In the genomic region with DNA sequence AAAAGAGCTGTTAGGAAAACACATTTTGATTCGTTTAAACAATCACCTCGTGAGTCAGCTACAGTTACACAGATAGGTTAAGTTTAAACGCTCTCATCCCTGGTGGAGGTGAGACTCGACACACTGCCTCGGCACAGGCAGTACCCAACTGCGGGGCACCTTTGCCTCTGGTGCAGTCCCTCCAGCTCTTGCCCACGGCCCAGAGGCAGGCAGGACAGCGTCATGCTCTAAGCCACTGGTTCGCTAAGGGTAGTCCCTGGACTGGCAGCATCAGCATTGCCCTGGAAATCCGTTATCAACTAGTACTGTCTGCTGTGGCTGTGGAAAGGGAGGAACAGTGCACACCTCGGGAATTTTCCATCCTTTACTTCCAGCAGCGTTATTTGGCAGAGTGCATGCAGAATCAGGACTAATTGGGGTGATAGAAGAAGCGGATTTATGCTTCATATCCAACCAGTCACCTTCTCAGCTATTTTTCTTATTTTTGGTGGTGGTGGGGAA, we compare ENCODE assay signal across 3 cellular contexts.
TF ChIP-seq lines count a peak whose summit lies in the region.

No MANE protein-coding gene starts in this region.

TF ChIP-seq in HEK293, 187 proteins besides CTCF, POLR2A, EP300 and RAD21:
- TF ChIP-seq ZBTB17 (tag by site-specific recombination; IDR thresholded peaks at IDR 0.05) (peak; percentile 62), ZNF23 (tag by site-specific recombination; IDR thresholded peaks at IDR 0.05; ENCODE audit: borderline replicate concordance) (peak; percentile 85; the same call in 1 of the 2 replicates), SETDB1 (IDR thresholded peaks at IDR 0.05; ENCODE audit: insufficient read length, low read length) (peak; percentile 50), ZNF530 (tag by site-specific recombination; IDR thresholded peaks at IDR 0.05; ENCODE audit: low read depth) (no peak)

TF ChIP-seq in GM12878, 131 proteins besides CTCF, POLR2A, EP300 and RAD21:
- TF ChIP-seq SIX5 (IDR thresholded peaks at IDR 0.05; ENCODE audit: low read depth, low read length, severe bottlenecking) (no peak), MTA3 (IDR thresholded peaks at IDR 0.05; ENCODE audit: borderline replicate concordance, low read length) (no peak), EGR1 (IDR thresholded peaks at IDR 0.05; ENCODE audit: borderline replicate concordance in 1 of 2, low read depth in 2 of 2, low read length in 2 of 2) (no peak), RUNX3 (IDR thresholded peaks at IDR 0.05; ENCODE audit: low read length) (no peak), GABPA (IDR thresholded peaks at IDR 0.05; ENCODE audit: low read depth) (no peak), FOXK2 (IDR thresholded peaks at IDR 0.05) (no peak)
- TF ChIP-seq, protein P1, sequence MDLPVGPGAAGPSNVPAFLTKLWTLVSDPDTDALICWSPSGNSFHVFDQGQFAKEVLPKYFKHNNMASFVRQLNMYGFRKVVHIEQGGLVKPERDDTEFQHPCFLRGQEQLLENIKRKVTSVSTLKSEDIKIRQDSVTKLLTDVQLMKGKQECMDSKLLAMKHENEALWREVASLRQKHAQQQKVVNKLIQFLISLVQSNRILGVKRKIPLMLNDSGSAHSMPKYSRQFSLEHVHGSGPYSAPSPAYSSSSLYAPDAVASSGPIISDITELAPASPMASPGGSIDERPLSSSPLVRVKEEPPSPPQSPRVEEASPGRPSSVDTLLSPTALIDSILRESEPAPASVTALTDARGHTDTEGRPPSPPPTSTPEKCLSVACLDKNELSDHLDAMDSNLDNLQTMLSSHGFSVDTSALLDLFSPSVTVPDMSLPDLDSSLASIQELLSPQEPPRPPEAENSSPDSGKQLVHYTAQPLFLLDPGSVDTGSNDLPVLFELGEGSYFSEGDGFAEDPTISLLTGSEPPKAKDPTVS (IDR thresholded peaks at IDR 0.05; ENCODE audit: low read depth, low read length) = no peak
- TF ChIP-seq, protein P2, sequence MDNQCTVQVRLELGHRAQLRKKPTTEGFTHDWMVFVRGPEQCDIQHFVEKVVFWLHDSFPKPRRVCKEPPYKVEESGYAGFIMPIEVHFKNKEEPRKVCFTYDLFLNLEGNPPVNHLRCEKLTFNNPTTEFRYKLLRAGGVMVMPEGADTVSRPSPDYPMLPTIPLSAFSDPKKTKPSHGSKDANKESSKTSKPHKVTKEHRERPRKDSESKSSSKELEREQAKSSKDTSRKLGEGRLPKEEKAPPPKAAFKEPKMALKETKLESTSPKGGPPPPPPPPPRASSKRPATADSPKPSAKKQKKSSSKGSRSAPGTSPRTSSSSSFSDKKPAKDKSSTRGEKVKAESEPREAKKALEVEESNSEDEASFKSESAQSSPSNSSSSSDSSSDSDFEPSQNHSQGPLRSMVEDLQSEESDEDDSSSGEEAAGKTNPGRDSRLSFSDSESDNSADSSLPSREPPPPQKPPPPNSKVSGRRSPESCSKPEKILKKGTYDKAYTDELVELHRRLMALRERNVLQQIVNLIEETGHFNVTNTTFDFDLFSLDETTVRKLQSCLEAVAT (IDR thresholded peaks at IDR 0.05) = 0 out of 2 replicates have a peak, but pooled peaks have one; percentile 26

TF ChIP-seq in H1, 55 proteins besides CTCF, POLR2A, EP300 and RAD21:
- TF ChIP-seq SIRT6 (IDR thresholded peaks at IDR 0.05; ENCODE audit: low read length) = no peak
- TF ChIP-seq SAP30 (IDR thresholded peaks at IDR 0.05; ENCODE audit: insufficient read depth, insufficient replicate concordance, low read length) = no peak
- TF ChIP-seq YY1 (IDR thresholded peaks at IDR 0.05; ENCODE audit: low read depth, low read length) = no peak
- TF ChIP-seq RXRA (IDR thresholded peaks at IDR 0.05; ENCODE audit: insufficient read depth, low read depth, low read length) = no peak
- TF ChIP-seq CEBPB (IDR thresholded peaks at IDR 0.05; ENCODE audit: low read depth, low read length) = no peak
